ENCODE assay signal across 24 cellular contexts in the genomic region with DNA sequence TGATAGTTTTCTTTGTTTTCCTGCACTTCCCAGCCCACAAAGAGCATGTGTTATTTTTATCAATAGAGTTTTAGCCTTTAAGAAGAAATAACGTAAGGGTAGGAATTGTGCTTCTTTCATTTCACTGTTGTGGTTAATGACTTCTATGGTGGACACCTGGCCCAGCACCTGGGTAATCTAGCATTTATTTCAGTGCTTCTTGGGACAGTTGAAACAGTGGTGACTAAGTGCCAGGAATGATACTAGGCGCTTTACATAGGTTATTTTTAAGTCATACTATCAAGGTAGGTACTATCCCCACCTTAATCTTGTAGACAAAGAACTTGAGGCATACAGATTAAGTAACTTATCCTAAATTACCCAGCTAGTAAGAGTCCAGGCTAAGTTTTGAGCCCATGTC.
DNase-seq lines count a peak whose midpoint lies in the region; ATAC-seq and TF ChIP-seq lines count a peak whose summit lies in the region.
"Had no signal": no experiment of that assay in that cellular context is flagged by ENCODE, and none has a peak within 500 bp of the region (broad histone marks: within the 10 kb centered on the region; RNA-seq: fewer than 3 reads in every experiment).

No MANE protein-coding gene starts in this region.

- peaks cover 0 to 1% of the 10 kb centered on the region in 2 donors for H3K9me3 Mint-ChIP-seq in activated T-cell treated with anti-CD3 and anti-CD28 coated beads, Interleukin-2, amount 50 U/mL, for 72 hours
- H3K9me3 Mint-ChIP-seq: activated CD4-positive, alpha-beta memory T cell treated with anti-CD3 and anti-CD28 coated beads for 36 hours; stimulated activated naive CD8-positive, alpha-beta T cell treated with anti-CD3 and anti-CD28 coated beads, Interleukin-15, amount 100 ng/mL, for 72 hours had no signal

- no peak overlapping the region for H3K27ac Mint-ChIP-seq in activated T-cell treated with anti-CD3 and anti-CD28 coated beads, Interleukin-2, amount 50 U/mL, for 72 hours
- H3K27ac Mint-ChIP-seq: activated CD4-positive, alpha-beta memory T cell treated with anti-CD3 and anti-CD28 coated beads for 36 hours; activated naive CD8-positive, alpha-beta T cell treated with anti-CD3 and anti-CD28 coated beads, Interleukin-2, amount 50 U/mL, for 24 hours; IgD-negative memory B cell; naive thymus-derived CD8-positive, alpha-beta T cell; stimulated activated naive CD8-positive, alpha-beta T cell treated with anti-CD3 and anti-CD28 coated beads, Interleukin-15, amount 100 ng/mL, for 72 hours had no signal

- TF ChIP-seq CTCF in OCI-LY3 (IDR thresholded peaks at IDR 0.05; ENCODE audit: low read depth, low read length) (no peak), foreskin fibroblast (IDR thresholded peaks at IDR 0.05; ENCODE audit: low read depth, low read length) (no peak)

- H3K9me3 ChIP-seq in OCI-LY3 (ENCODE audit: insufficient read depth, low read length) = no peaks in the 10 kb centered on the region
- H3K9me3 ChIP-seq: tibial artery had no signal

- H3K4me3 ChIP-seq in OCI-LY3 (ENCODE audit: low read length) (no peak overlapping the region), foreskin fibroblast (ENCODE audit: low read depth in 1 of 2, low read length in 2 of 2) (no peak overlapping the region)
- H3K4me3 ChIP-seq: left lung, tibial artery had no signal

- H3K27me3 ChIP-seq in OCI-LY3 (ENCODE audit: low read depth, low read length) = no peaks in the 10 kb centered on the region
- H3K27me3 ChIP-seq: left lung, tibial artery had no signal

- peak overlapping the region; percentile 78 for H2AFZ ChIP-seq in OCI-LY3 (ENCODE audit: low read depth, low read length)

- H3K4me2 ChIP-seq in OCI-LY3 (ENCODE audit: low read length) = 0 out of 2 replicates have a peak overlapping the region, but pooled peaks have one; percentile 27

- no peaks in the 10 kb centered on the region for H3K36me3 ChIP-seq in OCI-LY3 (replicated peaks; ENCODE audit: low read depth, low read length)
- H3K36me3 ChIP-seq: left lung, tibial artery had no signal

- H3K4me3 Mint-ChIP-seq in activated T-cell treated with anti-CD3 and anti-CD28 coated beads, Interleukin-2, amount 50 U/mL, for 72 hours = no peak overlapping the region
- H3K4me3 Mint-ChIP-seq: activated CD4-positive, alpha-beta memory T cell treated with anti-CD3 and anti-CD28 coated beads for 36 hours; activated naive CD8-positive, alpha-beta T cell treated with anti-CD3 and anti-CD28 coated beads, Interleukin-2, amount 50 U/mL, for 24 hours; naive thymus-derived CD8-positive, alpha-beta T cell; stimulated activated naive CD8-positive, alpha-beta T cell treated with anti-CD3 and anti-CD28 coated beads, Interleukin-15, amount 100 ng/mL, for 72 hours had no signal

- peaks cover 6% of the 10 kb centered on the region; the same call in 1 of the 2 replicates for H3K4me1 ChIP-seq in OCI-LY3 (ENCODE audit: low read length)
- H3K4me1 ChIP-seq: left lung, tibial artery had no signal

- no peak overlapping the region for H3K9ac ChIP-seq in OCI-LY3 (ENCODE audit: low read length)

- no peaks in the 10 kb centered on the region for H4K20me1 ChIP-seq in OCI-LY3 (ENCODE audit: insufficient read depth, low read length)

- ATAC-seq in GM18499 (IDR thresholded peaks at IDR 0.05; ENCODE audit: insufficient read depth, unreplicated experiment) = peak; percentile 51
- ATAC-seq in GM21576 (IDR thresholded peaks at IDR 0.05; ENCODE audit: unreplicated experiment) = peak; percentile 61
- ATAC-seq in HG03039 (IDR thresholded peaks at IDR 0.05; ENCODE audit: unreplicated experiment) = peak; percentile 56
- ATAC-seq in activated T-cell treated with anti-CD3 and anti-CD28 coated beads, Interleukin-2, amount 50 U/mL, for 72 hours (replicated peaks in 1 of 2) = no peak
- no peak for ATAC-seq in HG02840 (IDR thresholded peaks at IDR 0.05; ENCODE audit: low FRiP score, unreplicated experiment)
- ATAC-seq: activated naive CD8-positive, alpha-beta T cell treated with anti-CD3 and anti-CD28 coated beads, Interleukin-2, amount 50 U/mL, for 24 hours; left lung; naive thymus-derived CD8-positive, alpha-beta T cell; stimulated activated naive CD8-positive, alpha-beta T cell treated with anti-CD3 and anti-CD28 coated beads, Interleukin-15, amount 100 ng/mL, for 72 hours had no signal

- no peaks in the 10 kb centered on the region for H3K4me1 Mint-ChIP-seq in activated T-cell treated with anti-CD3 and anti-CD28 coated beads, Interleukin-2, amount 50 U/mL, for 72 hours (ENCODE audit: low read depth)
- H3K4me1 Mint-ChIP-seq: activated naive CD8-positive, alpha-beta T cell treated with anti-CD3 and anti-CD28 coated beads, Interleukin-2, amount 50 U/mL, for 24 hours; naive thymus-derived CD8-positive, alpha-beta T cell; stimulated activated naive CD8-positive, alpha-beta T cell treated with anti-CD3 and anti-CD28 coated beads, Interleukin-15, amount 100 ng/mL, for 72 hours had no signal

- no peaks in the 10 kb centered on the region for H3K27me3 Mint-ChIP-seq in activated T-cell treated with anti-CD3 and anti-CD28 coated beads, Interleukin-2, amount 50 U/mL, for 72 hours (ENCODE audit: low read depth)
- H3K27me3 Mint-ChIP-seq: activated CD4-positive, alpha-beta memory T cell treated with anti-CD3 and anti-CD28 coated beads for 36 hours; activated naive CD8-positive, alpha-beta T cell treated with anti-CD3 and anti-CD28 coated beads, Interleukin-2, amount 50 U/mL, for 24 hours; IgD-negative memory B cell; stimulated activated naive CD8-positive, alpha-beta T cell treated with anti-CD3 and anti-CD28 coated beads, Interleukin-15, amount 100 ng/mL, for 72 hours had no signal

- H3K27ac ChIP-seq in OCI-LY3 (ENCODE audit: low read length) = no peak overlapping the region
- H3K27ac ChIP-seq: left lung, tibial artery had no signal

- DNase-seq in H4 (ENCODE audit: low spot score) = no peak
- no peak for DNase-seq in activated T-cell treated with anti-CD3 and anti-CD28 coated beads, Interleukin-2, amount 50 U/mL, for 72 hours
- no peak for DNase-seq in foreskin fibroblast
- DNase-seq: activated CD4-positive, alpha-beta memory T cell treated with anti-CD3 and anti-CD28 coated beads for 36 hours; activated gamma-delta T cell; activated naive CD8-positive, alpha-beta T cell treated with anti-CD3 and anti-CD28 coated beads, Interleukin-2, amount 50 U/mL, for 24 hours; activated T-cell treated with anti-CD3 and anti-CD28 coated beads for 4 hours; AML-193; cerebellar nuclear complex; DMS79 treated with DMSO at 0.1 percent for 48 hours; left lung; naive thymus-derived CD8-positive, alpha-beta T cell; NCI-H1694 treated with DMSO at 0.1 percent for 48 hours; NCI-H69; stimulated activated CD4-positive, alpha-beta T cell treated with anti-CD3 and anti-CD28 coated beads, Interleukin-4, amount 100 ng/mL, for 4 hours; stimulated activated naive CD8-positive, alpha-beta T cell treated with anti-CD3 and anti-CD28 coated beads, Interleukin-15, amount 100 ng/mL, for 72 hours; T-helper 9 cell; tibial artery had no signal

- no peaks in the 10 kb centered on the region for H3K79me2 ChIP-seq in OCI-LY3 (ENCODE audit: low read length)

- no peaks in the 10 kb centered on the region for H3K36me3 Mint-ChIP-seq in activated T-cell treated with anti-CD3 and anti-CD28 coated beads, Interleukin-2, amount 50 U/mL, for 72 hours (ENCODE audit: insufficient read depth in 2 of 2)
- H3K36me3 Mint-ChIP-seq: activated CD4-positive, alpha-beta memory T cell treated with anti-CD3 and anti-CD28 coated beads for 36 hours; IgD-negative memory B cell; naive thymus-derived CD8-positive, alpha-beta T cell had no signal

Comparison
In these comparisons a context has a peak if more than half of its experiments do, and no peak if none do; other contexts are left out.
1. ATAC-seq: peak in GM18499 (single experiment), GM21576 (single experiment) and HG03039 (single experiment); none in activated T-cell treated with anti-CD3 and anti-CD28 coated beads, Interleukin-2, amount 50 U/mL, for 72 hours (0 of 2) and HG02840 (single experiment).